In genomic region chr1:8815582-8816285, GRCh38 we compare ENCODE assay signal across 8 cellular contexts. TPM values are rescaled to one million over a fixed set of nuclear protein-coding genes. Genes with fewer than 3 reads are reported as not detected.
DNase-seq lines count a peak whose midpoint lies in the region; ATAC-seq and TF ChIP-seq lines count a peak whose summit lies in the region.

No MANE protein-coding gene starts in this region.

- H3K9me3 Mint-ChIP-seq in activated CD4-positive, alpha-beta memory T cell treated with anti-CD3 and anti-CD28 coated beads, Interleukin-2, amount 10 ng/mL, durations not matched to agents 7 days and 5 days: no peaks in the 10 kb centered on the region

- 6% methylated on average over 5 of the region's 5 CpGs for WGBS in right cardiac atrium

- H3K4me1 Mint-ChIP-seq in activated CD4-positive, alpha-beta memory T cell treated with anti-CD3 and anti-CD28 coated beads, Interleukin-2, amount 10 ng/mL, durations not matched to agents 7 days and 5 days: peaks cover 50% of the 10 kb centered on the region

- H3K36me3 ChIP-seq in BJ (ENCODE audit: control insufficient read depth, insufficient read depth, low read length): no peaks in the 10 kb centered on the region
- H3K36me3 ChIP-seq in gastrocnemius medialis: no peaks in the 10 kb centered on the region
- no peaks in the 10 kb centered on the region for H3K36me3 ChIP-seq in effector memory CD4-positive, alpha-beta T cell (ENCODE audit: control insufficient read depth, insufficient read depth, low read length)

- peaks cover 7% of the 10 kb centered on the region for H3K36me3 Mint-ChIP-seq in activated CD4-positive, alpha-beta memory T cell treated with anti-CD3 and anti-CD28 coated beads, Interleukin-2, amount 10 ng/mL, durations not matched to agents 7 days and 5 days (ENCODE audit: low read depth)

- intact Hi-C loops in right cardiac atrium (cut with DNase I) (no loop called here), gastrocnemius medialis (cut with DNase I; ENCODE audit: low total_unique reads) (loop anchor here (2.0 to 10.0 kb wide), 3 partner anchors 33 to 441 kb away; no protein-coding TSS in a partner anchor)

- H3K27me3 Mint-ChIP-seq in activated CD4-positive, alpha-beta memory T cell treated with anti-CD3 and anti-CD28 coated beads, Interleukin-2, amount 10 ng/mL, durations not matched to agents 7 days and 5 days: peaks cover 5% of the 10 kb centered on the region

- in situ Hi-C loops in gastrocnemius medialis (cut with MboI; ENCODE audit: low sequenced_read_pairs in 4 of 4): no loop called here

- POLR2A ChIA-PET in BJ (lab: Charles Lee): no interaction called here
- POLR2A ChIA-PET in activated CD4-positive, alpha-beta memory T cell treated with anti-CD3 and anti-CD28 coated beads, Interleukin-2, amount 10 ng/mL, durations not matched to agents 7 days and 5 days (lab: Charles Lee): interaction anchor here (0.8 to 3.5 kb wide), 5 partner anchors 11 to 876 kb away, joined by 3 to 26 read pairs (median 3); partner anchors contain the start of gene ENO1

- H3K27ac ChIP-seq in right cardiac atrium (ENCODE audit: low read length): peak overlapping the region; percentile 73
- H3K27ac ChIP-seq in gastrocnemius medialis: peak overlapping the region; percentile 97 to 99 (median 98)
- no peak overlapping the region for H3K27ac ChIP-seq in effector memory CD4-positive, alpha-beta T cell (ENCODE audit: insufficient read depth, low read length, poor library complexity, severe bottlenecking)

- peak overlapping the region; percentile 75 for H3K27ac Mint-ChIP-seq in activated CD4-positive, alpha-beta memory T cell treated with anti-CD3 and anti-CD28 coated beads, Interleukin-2, amount 10 ng/mL, durations not matched to agents 7 days and 5 days

- H3K27me3 ChIP-seq in BJ (ENCODE audit: control insufficient read depth, insufficient read depth, low read length) (no peaks in the 10 kb centered on the region), right cardiac atrium (ENCODE audit: control insufficient read depth, insufficient read depth) (no peaks in the 10 kb centered on the region), gastrocnemius medialis (no peaks in the 10 kb centered on the region)
- H3K27me3 ChIP-seq in effector memory CD4-positive, alpha-beta T cell (replicated peaks; ENCODE audit: control insufficient read depth, insufficient read depth, low read length, poor library complexity, severe bottlenecking): no peaks in the 10 kb centered on the region

- ATAC-seq in right cardiac atrium: no peak
- no peak for ATAC-seq in gastrocnemius medialis

- H3K9me3 ChIP-seq in right cardiac atrium (ENCODE audit: control insufficient read depth, low read length) (no peaks in the 10 kb centered on the region), gastrocnemius medialis (no peaks in the 10 kb centered on the region)
- H3K9me3 ChIP-seq in effector memory CD4-positive, alpha-beta T cell (ENCODE audit: control insufficient read depth, low read length): no peaks in the 10 kb centered on the region

- TF ChIP-seq CTCF in BJ (IDR thresholded peaks at IDR 0.05; ENCODE audit: insufficient read depth, low read depth, low read length) (no peak), gastrocnemius medialis (IDR thresholded peaks at IDR 0.05 in 4 of 5, conservative IDR thresholded peaks at IDR 0.05 in 1 of 5) (no peak)

- DNase-seq in BJ (ENCODE audit: low read depth) (no peak), HT1080 (ENCODE audit: low read depth) (peak; percentile 32), right cardiac atrium (no peak), gastrocnemius medialis (no peak), H4 (ENCODE audit: low spot score) (no peak), NCI-H774 (lab: John Stamatoyannopoulos, UW) (no peak)
- DNase-seq in activated CD4-positive, alpha-beta memory T cell treated with anti-CD3 and anti-CD28 coated beads, Interleukin-2, amount 10 ng/mL, durations not matched to agents 7 days and 5 days: no peak
- DNase-seq in effector memory CD4-positive, alpha-beta T cell: no peak

- no peak for TF ChIP-seq POLR2A in gastrocnemius medialis (IDR thresholded peaks at IDR 0.05)

- CTCF ChIA-PET in BJ (lab: Yijun Ruan, JAX): interaction anchor here (0.6 to 0.9 kb wide), 2 partner anchors 75 to 272 kb away, joined by 3 read pairs; no protein-coding TSS in a partner anchor
- CTCF ChIA-PET in activated CD4-positive, alpha-beta memory T cell treated with anti-CD3 and anti-CD28 coated beads, Interleukin-2, amount 10 ng/mL, durations not matched to agents 7 days and 5 days (lab: Charles Lee): interaction anchor here (1.4 to 3.7 kb wide), 3 partner anchors 33 to 189 kb away, joined by 3 to 21 read pairs (median 4); no protein-coding TSS in a partner anchor

- H3K4me3 Mint-ChIP-seq in activated CD4-positive, alpha-beta memory T cell treated with anti-CD3 and anti-CD28 coated beads, Interleukin-2, amount 10 ng/mL, durations not matched to agents 7 days and 5 days: peak overlapping the region; percentile 82

- H3K4me3 ChIP-seq in BJ (ENCODE audit: low read depth, low read length) (peak overlapping the region; percentile 6; the same call in 1 of the 2 replicates), right cardiac atrium (ENCODE audit: low read length) (peak overlapping the region; percentile 82), gastrocnemius medialis (peak overlapping the region; percentile 82 to 96 (median 94))
- H3K4me3 ChIP-seq in effector memory CD4-positive, alpha-beta T cell (ENCODE audit: insufficient read depth, low read depth, low read length, poor library complexity, severe bottlenecking): no peak overlapping the region

- H3K4me1 ChIP-seq in right cardiac atrium (ENCODE audit: control insufficient read depth, insufficient read depth, low read length): peaks cover 10% of the 10 kb centered on the region
- H3K4me1 ChIP-seq in gastrocnemius medialis: peaks cover 44 to 54% of the 10 kb centered on the region in 2 donors
- peaks cover 11% of the 10 kb centered on the region for H3K4me1 ChIP-seq in effector memory CD4-positive, alpha-beta T cell (ENCODE audit: control insufficient read depth, insufficient read depth, low read length, poor library complexity, severe bottlenecking)

RNA-seq across cellular contexts. Expression of gene RERE, which starts 1.7 kb away (rescaled TPM):
- polyA plus RNA-seq in BJ (2011; rRNA removed) (3.8 and 5.9 TPM in 2 replicates), right cardiac atrium (72.4 TPM)
- 42.7 and 57.8 TPM in 2 replicates for polyA minus RNA-seq in BJ (2011; rRNA and poly(A)+ RNA removed)
- 9.6 and 12.4 TPM in 2 replicates for total RNA-seq in HT1080 (2014; rRNA removed; shearing (Covaris generic))
- 17.6 and 25.0 TPM in 2 replicates for polyA plus RNA-seq in HT1080 (2015; cell fraction: cytosol; rRNA removed)
- 29.7 and 30.7 TPM in 2 replicates for polyA plus RNA-seq in HT1080 (2015; cell fraction: nucleus; rRNA removed)
- total RNA-seq in activated CD4-positive, alpha-beta memory T cell treated with anti-CD3 and anti-CD28 coated beads, Interleukin-2, amount 10 ng/mL, durations not matched to agents 7 days and 5 days: 100 to 1,000 TPM in 1 of 2 experiments, 10 to 100 TPM in 1; 96.6 to 101 TPM
- total RNA-seq in right cardiac atrium (100 to 1,000 TPM; 155 to 175 (median 162) TPM), gastrocnemius medialis (100 to 1,000 TPM in 3 of 4 donors, 10 to 100 TPM in 1; 60.8 to 106 (median 102) TPM)
- 14.0 and 19.1 TPM in 2 replicates for total RNA-seq in H4 (2014; rRNA removed; shearing (Covaris generic))
